ENCODE assay signal across 8 cellular contexts in the genomic region with DNA sequence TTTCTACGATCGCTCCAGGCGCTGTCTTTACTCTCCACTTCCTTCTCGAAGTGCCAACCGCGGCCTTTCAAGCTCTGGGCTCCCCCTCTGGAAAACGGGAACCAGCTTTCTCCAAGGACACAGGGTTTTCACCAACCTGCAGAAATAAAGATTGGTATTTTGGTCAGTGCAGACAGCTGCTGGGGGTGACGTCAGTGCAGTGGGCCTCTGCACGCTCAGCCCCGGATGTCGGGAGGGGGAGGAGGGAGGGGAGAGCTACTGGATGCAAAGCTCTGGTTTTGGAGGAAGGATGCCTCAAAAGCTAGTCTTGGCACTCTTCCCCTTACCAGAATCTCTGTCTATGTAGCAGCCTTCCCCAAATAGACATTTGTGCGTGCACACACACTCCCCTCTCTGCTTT. TPM values are rescaled to one million over a fixed set of nuclear protein-coding genes. Genes with fewer than 3 reads are reported as not detected.
A peak's percentile ranks its signal among the peaks of the same experiment; 100 is the strongest.
DNase-seq lines count a peak whose midpoint lies in the region; ATAC-seq and TF ChIP-seq lines count a peak whose summit lies in the region.

No MANE protein-coding gene starts in this region.

- DNase-seq in GM03348 (ENCODE audit: low spot score) (peak; percentile 89), glutamatergic neuron (peak; percentile 66), NCI-H1105 (lab: John Stamatoyannopoulos, UW) (no peak)
- peak; percentile 14 to 24 for DNase-seq in activated CD4-positive, alpha-beta T cell treated with anti-CD3 and anti-CD28 coated beads, Interleukin-2, amount 50 U/mL, for 48 hours
- no peak for DNase-seq in stimulated activated CD4-positive, alpha-beta T cell treated with anti-CD3 and anti-CD28 coated beads, Interleukin-2, amount 100 ng/mL, for 48 hours

- H3K27ac ChIP-seq in temporal lobe (ENCODE audit: low read depth, low read length), result peak overlapping the region; percentile 63

- peaks cover 21% of the 10 kb centered on the region for H3K4me1 Mint-ChIP-seq in glutamatergic neuron (ENCODE audit: low read depth, unreplicated experiment)

- ATAC-seq in GM21367 (IDR thresholded peaks at IDR 0.05; ENCODE audit: unreplicated experiment) (peak; percentile 75), HG03558 (IDR thresholded peaks at IDR 0.05; ENCODE audit: extremely low read depth, unreplicated experiment) (peak; percentile 52)

- H3K4me3 Mint-ChIP-seq in glutamatergic neuron (ENCODE audit: unreplicated experiment), result no peak overlapping the region

- TF ChIP-seq CTCF in glutamatergic neuron (IDR thresholded peaks at IDR 0.05; ENCODE audit: partially characterized antibody, unreplicated experiment), result no peak

- H3K9me3 Mint-ChIP-seq in glutamatergic neuron (ENCODE audit: unreplicated experiment), result no peaks in the 10 kb centered on the region

- H3K36me3 Mint-ChIP-seq in glutamatergic neuron (ENCODE audit: unreplicated experiment), result peaks cover 6% of the 10 kb centered on the region

- H3K27ac Mint-ChIP-seq in glutamatergic neuron (ENCODE audit: unreplicated experiment), result no peak overlapping the region

- peaks cover 3% of the 10 kb centered on the region for H3K27me3 Mint-ChIP-seq in glutamatergic neuron (ENCODE audit: unreplicated experiment)

RNA-seq across cellular contexts. Expression of a gene that starts 19.9 kb away (rescaled TPM):
- 2.4 TPM for total RNA-seq in glutamatergic neuron (ENCODE audit: unreplicated experiment)
- 0.25 TPM for total RNA-seq in temporal lobe

RNA-seq across cellular contexts. Expression of a gene that starts 49.4 kb away (rescaled TPM):
- total RNA-seq in glutamatergic neuron (ENCODE audit: unreplicated experiment), result 16.2 TPM
- total RNA-seq in temporal lobe, result 10.8 TPM

Comparison
In these comparisons a context has a peak if more than half of its experiments do, and no peak if none do; other contexts are left out.
1. DNase-seq: peak in GM03348 (single experiment), activated CD4-positive, alpha-beta T cell treated with anti-CD3 and anti-CD28 coated beads, Interleukin-2, amount 50 U/mL, for 48 hours (2 of 2) and glutamatergic neuron (single experiment); none in NCI-H1105 (single experiment) and stimulated activated CD4-positive, alpha-beta T cell treated with anti-CD3 and anti-CD28 coated beads, Interleukin-2, amount 100 ng/mL, for 48 hours (0 of 2).